ENCODE assay signal across 19 cellular contexts in genomic region chr12:95118788-95119179, GRCh38. TPM values are rescaled to one million over a fixed set of nuclear protein-coding genes. Genes with fewer than 3 reads are reported as not detected.
DNase-seq lines count a peak whose midpoint lies in the region; ATAC-seq and TF ChIP-seq lines count a peak whose summit lies in the region.
"Had no signal": no experiment of that assay in that cellular context is flagged by ENCODE, and none has a peak within 500 bp of the region (broad histone marks: within the 10 kb centered on the region; RNA-seq: fewer than 3 reads in every experiment).

No MANE protein-coding gene starts in this region.

- ATAC-seq in GM21390 (IDR thresholded peaks at IDR 0.05; ENCODE audit: unreplicated experiment) (no peak), GM21737 (IDR thresholded peaks at IDR 0.05; ENCODE audit: unreplicated experiment) (no peak)
- ATAC-seq: activated T-cell treated with anti-CD3 and anti-CD28 coated beads, Interleukin-2, amount 50 U/mL, for 4 hours; Right ventricle myocardium inferior; stimulated activated naive CD8-positive, alpha-beta T cell treated with anti-CD3 and anti-CD28 coated beads, Interleukin-15, amount 100 ng/mL, for 72 hours had no signal

- TF ChIP-seq CTCF in ascending aorta (IDR thresholded peaks at IDR 0.05) (no peak), thyroid gland (IDR thresholded peaks at IDR 0.05) (no peak)

- no peak for TF ChIP-seq POLR2A in thyroid gland (IDR thresholded peaks at IDR 0.05)

- peak overlapping the region; percentile 71 to 77 for H3K27ac ChIP-seq in ascending aorta
- H3K27ac ChIP-seq in thyroid gland = peak overlapping the region; percentile 31 to 86 (median 71)
- H3K27ac ChIP-seq: 22Rv1, colonic mucosa had no signal

- H3K36me3 ChIP-seq in ascending aorta = no peaks in the 10 kb centered on the region
- no peaks in the 10 kb centered on the region for H3K36me3 ChIP-seq in thyroid gland
- H3K36me3 ChIP-seq: adrenal gland, colonic mucosa had no signal

- peaks cover 6 to 18% of the 10 kb centered on the region in 2 donors for H3K4me1 ChIP-seq in ascending aorta
- H3K4me1 ChIP-seq in thyroid gland = peaks cover 18 to 28% of the 10 kb centered on the region in 2 donors

- 56 to 61% methylated on average over 3 of the region's 3 CpGs for WGBS in thyroid gland, 2 donors

- H3K27me3 ChIP-seq in ascending aorta (no peaks in the 10 kb centered on the region), thyroid gland (no peaks in the 10 kb centered on the region)
- H3K27me3 ChIP-seq: adrenal gland, colonic mucosa had no signal

- intact Hi-C loops in ascending aorta (cut with DNase I) (loop anchor here (1.0 to 10.0 kb wide), 5 partner anchors 25 to 414 kb away; partner anchors contain the start of genes METAP2 and NR2C1), thyroid gland (cut with DNase I) (loop anchor here (5.0 to 10.0 kb wide), 2 partner anchors 99 to 416 kb away; partner anchors contain the start of genes FGD6 and VEZT)

- H3K4me3 ChIP-seq in ascending aorta (no peak overlapping the region), thyroid gland (replicated peaks in 1 of 3) (no peak overlapping the region)
- H3K4me3 ChIP-seq: adrenal gland, colonic mucosa had no signal

- H3K9me3 ChIP-seq in ascending aorta = no peaks in the 10 kb centered on the region
- H3K9me3 ChIP-seq in thyroid gland = no peaks in the 10 kb centered on the region
- H3K9me3 ChIP-seq: adrenal gland, colonic mucosa had no signal

- DNase-seq in DMS53 (lab: John Stamatoyannopoulos, UW) (peak; percentile 23), DMS53 treated with DMSO at 0.1 percent for 48 hours (lab: John Stamatoyannopoulos, UW; ENCODE audit: unreplicated experiment) (no peak), ascending aorta (ENCODE audit: low spot score in 2 of 2) (no peak), glomerular visceral epithelial cell (ENCODE audit: extremely low spot score) (peak; percentile 56), thyroid gland (peak; percentile 62 to 67), HuH-7 (ENCODE audit: low spot score) (no peak)
- DNase-seq: activated CD4-positive, alpha-beta T cell treated with anti-CD3 and anti-CD28 coated beads, Interleukin-2, amount 10 ng/mL, durations not matched to agents 24 days and 14 days; activated T-cell treated with anti-CD3 and anti-CD28 coated beads, Interleukin-2, amount 50 U/mL, for 4 hours; adrenal gland; CD4-positive, alpha-beta T cell; colonic mucosa; mesendoderm; NCI-H1048; small intestine; stimulated activated naive CD8-positive, alpha-beta T cell treated with anti-CD3 and anti-CD28 coated beads, Interleukin-15, amount 100 ng/mL, for 72 hours had no signal

RNA-seq across cellular contexts. Expression of gene NR2C1, which starts 45.4 kb away (rescaled TPM):
- 42.3 TPM for total RNA-seq in ascending aorta
- 100 to 1,000 TPM in 2 of 4 donors, 10 to 100 TPM in 2; 69.6 to 248 (median 103) TPM for total RNA-seq in thyroid gland

Comparison
In these comparisons a context has a peak if more than half of its experiments do, and no peak if none do; other contexts are left out.
1. DNase-seq: peak in DMS53 (single experiment), glomerular visceral epithelial cell (single experiment) and thyroid gland (2 of 2); none in DMS53 treated with DMSO at 0.1 percent for 48 hours (single experiment), ascending aorta (0 of 2) and HuH-7 (single experiment).